Comparison of ENCODE assay signal across 8 cellular contexts in the genomic region with DNA sequence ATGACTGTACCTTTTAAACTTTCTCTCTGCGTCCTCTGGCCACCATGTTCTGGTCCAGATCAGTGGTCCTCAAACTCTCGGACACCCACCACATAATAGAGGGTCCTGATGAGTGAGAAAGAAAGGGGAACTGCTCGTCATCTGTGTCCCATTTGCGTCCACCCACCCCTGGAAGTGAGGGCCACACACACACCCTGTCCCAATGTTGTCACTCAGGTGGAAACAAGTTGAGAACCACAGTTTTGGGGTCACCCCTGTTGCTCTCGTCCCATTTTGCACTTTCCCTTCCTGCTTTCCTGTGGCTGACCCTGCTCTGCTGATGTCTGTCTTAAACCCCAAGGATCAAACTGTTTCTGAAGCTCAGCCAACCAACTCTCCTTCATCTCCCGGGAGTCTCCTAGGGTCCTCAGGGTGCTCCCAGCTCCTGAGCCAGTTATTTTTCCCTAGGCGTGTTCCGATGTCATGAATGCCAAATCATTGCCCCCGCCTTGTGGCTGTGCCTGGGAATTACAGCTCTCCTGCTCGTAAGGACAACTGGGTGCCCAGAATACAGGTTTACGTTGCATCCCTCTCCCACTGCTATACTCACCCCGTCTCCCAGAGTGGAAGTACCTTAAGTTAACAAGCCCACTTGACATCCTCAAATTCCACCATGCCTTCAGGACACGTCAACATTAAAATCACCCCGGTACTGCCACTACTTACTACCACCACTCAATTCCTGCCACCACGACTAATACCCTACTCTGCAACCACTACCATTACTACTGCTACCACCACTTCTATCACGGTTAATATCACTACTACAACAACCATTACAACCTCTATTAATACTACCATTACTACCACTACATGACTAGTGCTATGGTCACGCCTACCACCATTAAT. TPM values are rescaled to one million over a fixed set of nuclear protein-coding genes. Genes with fewer than 3 reads are reported as not detected.
A peak's percentile ranks its signal among the peaks of the same experiment; 100 is the strongest.
DNase-seq lines count a peak whose midpoint lies in the region; ATAC-seq lines count a peak whose summit lies in the region.

No MANE protein-coding gene starts in this region.

- intact Hi-C loops in left cardiac atrium (cut with DNase I): loop anchor here (1.0 to 10.0 kb wide), 3 partner anchors 70 to 121 kb away; no protein-coding TSS in a partner anchor

- no peak for ATAC-seq in activated T-cell treated with anti-CD3 and anti-CD28 coated beads, Interleukin-2, amount 50 U/mL, for 72 hours (replicated peaks in 1 of 2)
- ATAC-seq in left cardiac atrium: peak; percentile 19 to 21
- ATAC-seq in HG03342 (IDR thresholded peaks at IDR 0.05; ENCODE audit: unreplicated experiment): no peak
- no peak for ATAC-seq in HG03280 (IDR thresholded peaks at IDR 0.05; ENCODE audit: unreplicated experiment)

- H3K4me1 ChIP-seq in GM23248 (ENCODE audit: insufficient read depth): no peaks in the 10 kb centered on the region

- H3K4me1 Mint-ChIP-seq in activated T-cell treated with anti-CD3 and anti-CD28 coated beads, Interleukin-2, amount 50 U/mL, for 72 hours (ENCODE audit: low read depth): peaks cover 53% of the 10 kb centered on the region

- no peaks in the 10 kb centered on the region for H3K79me2 ChIP-seq in GM23248 (ENCODE audit: insufficient read depth)

- no peak overlapping the region for H3K9ac ChIP-seq in GM23248

- H4K20me1 ChIP-seq in GM23248 (ENCODE audit: insufficient read depth): no peaks in the 10 kb centered on the region

- H3K9me3 ChIP-seq in GM23248 (ENCODE audit: low read depth): no peaks in the 10 kb centered on the region

- H3K36me3 ChIP-seq in GM23248 (ENCODE audit: low read depth): no peaks in the 10 kb centered on the region

- in situ Hi-C loops in GM23248 (cut with MboI): no loop called here

- peak; percentile 74 for DNase-seq in AG08395 (ENCODE audit: low spot score)
- DNase-seq in GM23248: peak; percentile 75
- peak; percentile 44 to 82 for DNase-seq in NCI-H526 (lab: John Stamatoyannopoulos, UW)
- peak; percentile 29 to 34 for DNase-seq in activated T-cell treated with anti-CD3 and anti-CD28 coated beads, Interleukin-2, amount 50 U/mL, for 72 hours
- peak; percentile 45 for DNase-seq in left cardiac atrium
- peak; percentile 4 to 24 for DNase-seq in stimulated activated CD4-positive, alpha-beta T cell treated with anti-CD3 and anti-CD28 coated beads, Interleukin-1b, Interleukin-23, amount 100 ng/mL, for 4 hours (ENCODE audit: low read depth in 2 of 2)

- no peak overlapping the region for H3K4me3 Mint-ChIP-seq in activated T-cell treated with anti-CD3 and anti-CD28 coated beads, Interleukin-2, amount 50 U/mL, for 72 hours

- H3K27me3 Mint-ChIP-seq in activated T-cell treated with anti-CD3 and anti-CD28 coated beads, Interleukin-2, amount 50 U/mL, for 72 hours (ENCODE audit: low read depth): peaks cover 36% of the 10 kb centered on the region

- no peak overlapping the region for H3K4me3 ChIP-seq in GM23248

- no peaks in the 10 kb centered on the region for H3K9me2 ChIP-seq in GM23248 (ENCODE audit: insufficient read depth)

- H3K27ac Mint-ChIP-seq in activated T-cell treated with anti-CD3 and anti-CD28 coated beads, Interleukin-2, amount 50 U/mL, for 72 hours: no peak overlapping the region

- WGBS in GM23248 (ENCODE audit: low coverage in 1 of 2, low lambda C conversion rate in 2 of 2, missing lambda C conversion rate in 2 of 2), 2 experiments: 26 to 29% methylated on average over 17 of the region's 17 CpGs

- no peak overlapping the region for H2AFZ ChIP-seq in GM23248

- H3K27ac ChIP-seq in GM23248: no peak overlapping the region

- peaks cover 0 to 1% of the 10 kb centered on the region in 2 donors for H3K36me3 Mint-ChIP-seq in activated T-cell treated with anti-CD3 and anti-CD28 coated beads, Interleukin-2, amount 50 U/mL, for 72 hours (ENCODE audit: insufficient read depth in 2 of 2)

- H3K27me3 ChIP-seq in GM23248 (replicated peaks; ENCODE audit: insufficient read depth): peaks cover 2% of the 10 kb centered on the region

- H3K4me2 ChIP-seq in GM23248 (ENCODE audit: unreplicated experiment): no peak overlapping the region

- H3K9me3 Mint-ChIP-seq in activated T-cell treated with anti-CD3 and anti-CD28 coated beads, Interleukin-2, amount 50 U/mL, for 72 hours: no peaks in the 10 kb centered on the region

- H3F3A ChIP-seq in GM23248 (ENCODE audit: insufficient read depth): no peaks in the 10 kb centered on the region

RNA-seq across cellular contexts. Expression of gene HNF1B, which starts 26.0 kb away (rescaled TPM):
- total RNA-seq in GM23248 (2014; rRNA removed; shearing (Covaris generic)): not detected in 2 replicates
- not detected in 2 replicates for polyA plus RNA-seq in GM23248 (2016; fragmentation: Nextera tagmentation; extraction: Ambion mirVana)
- under 1 TPM; 0.19 to 0.48 TPM for total RNA-seq in activated T-cell treated with anti-CD3 and anti-CD28 coated beads, Interleukin-2, amount 50 U/mL, for 72 hours
- total RNA-seq in left cardiac atrium: not detected

Comparison
In these comparisons a context has a peak if more than half of its experiments do, and no peak if none do; other contexts are left out.
1. DNase-seq: peak in every context shown above with its lines; median percentile 75 in GM23248; 74 in AG08395; 63 in NCI-H526; 45 in left cardiac atrium; 32 in activated T-cell treated with anti-CD3 and anti-CD28 coated beads, Interleukin-2, amount 50 U/mL, for 72 hours; 14 in stimulated activated CD4-positive, alpha-beta T cell treated with anti-CD3 and anti-CD28 coated beads, Interleukin-1b, Interleukin-23, amount 100 ng/mL, for 4 hours.
2. ATAC-seq: peak in left cardiac atrium (2 of 2); none in activated T-cell treated with anti-CD3 and anti-CD28 coated beads, Interleukin-2, amount 50 U/mL, for 72 hours (0 of 2), HG03342 (single experiment) and HG03280 (single experiment).